28 cellular contexts compared by ENCODE assay signal in the genomic region with DNA sequence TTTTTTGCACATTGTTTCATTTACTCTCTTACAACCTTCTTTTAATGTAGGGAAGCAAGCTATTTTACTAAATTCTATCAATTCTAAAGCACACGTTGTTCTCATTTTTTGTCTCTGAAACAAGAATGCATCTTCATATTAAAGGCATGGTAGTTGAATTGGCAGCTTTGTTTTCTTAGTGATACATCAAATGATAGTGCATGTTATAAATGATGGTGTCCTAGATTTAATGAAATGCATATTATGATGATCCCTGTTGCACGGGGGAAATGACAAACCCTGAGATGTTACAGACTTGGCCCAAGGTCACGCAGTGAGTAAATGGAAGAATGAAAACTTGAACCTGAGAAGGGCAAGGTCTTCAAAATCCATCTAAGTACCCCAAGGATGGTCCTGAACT.
"Had no signal": no experiment of that assay in that cellular context is flagged by ENCODE, and none has a peak within 500 bp of the region (broad histone marks: within the 10 kb centered on the region; RNA-seq: fewer than 3 reads in every experiment).

No MANE protein-coding gene starts in this region.

- H3K4me1 ChIP-seq: foreskin keratinocyte, gastrocnemius medialis had no signal

- DNase-seq: activated B cell treated with CpG ODN at 0.5 μM for 24 hours; activated CD4-positive, alpha-beta T cell treated with anti-CD3 and anti-CD28 coated beads for 48 hours; activated CD4-positive, alpha-beta T cell treated with anti-CD3 and anti-CD28 coated beads, Interleukin-2, amount 50 U/mL, for 1 hour; activated CD4-positive, alpha-beta T cell treated with anti-CD3 and anti-CD28 coated beads, Interleukin-2, amount 50 U/mL, for 48 hours; activated CD8-positive, alpha-beta memory T cell treated with anti-CD3 and anti-CD28 coated beads for 24 hours; activated CD8-positive, alpha-beta T cell treated with anti-CD3 and anti-CD28 coated beads for 36 hours; activated effector memory CD4-positive, alpha-beta T cell treated with Interleukin-2 at 50 U/mL for 16 hours; activated gamma-delta T cell treated with Interleukin-2 at 50 U/mL for 16 hours; activated naive CD4-positive, alpha-beta T cell treated with anti-CD3 and anti-CD28 coated beads, Interleukin-2, amount 50 U/mL, for 16 hours; activated naive CD4-positive, alpha-beta T cell treated with Interleukin-2 at 50 U/mL for 16 hours; activated T-cell treated with anti-CD3 and anti-CD28 coated beads, Interleukin-2, amount 50 U/mL, for 4 hours; amniotic stem cell; anterior cingulate cortex; brain microvascular endothelial cell; cortex of kidney; dermis blood vessel endothelial cell; effector CD4-positive, alpha-beta T cell; effector memory CD8-positive, alpha-beta T cell; esophagus squamous epithelium; foreskin keratinocyte; gastrocnemius medialis; T-helper 1 cell; T-helper 17 cell; T1000; WERI-Rb-1 had no signal

- ATAC-seq: activated CD4-positive, CD25-positive, alpha-beta regulatory T cell treated with anti-CD3 and anti-CD28 coated beads, Interleukin-2, amount 50 U/mL, for 24 hours; activated CD8-positive, alpha-beta T cell treated with anti-CD3 and anti-CD28 coated beads for 36 hours; activated T-cell treated with anti-CD3 and anti-CD28 coated beads, Interleukin-2, amount 50 U/mL, for 4 hours; activated T-helper 17 cell treated with anti-CD3 and anti-CD28 coated beads, Interleukin-2, amount 50 U/mL, for 72 hours; effector memory CD8-positive, alpha-beta T cell; foreskin keratinocyte; gastrocnemius medialis; T-helper 17 cell had no signal

- H3K36me3 ChIP-seq: brain microvascular endothelial cell, esophagus squamous epithelium, gastrocnemius medialis, WERI-Rb-1 had no signal

- H3K27me3 ChIP-seq: brain microvascular endothelial cell, esophagus squamous epithelium, gastrocnemius medialis had no signal

- H3K4me3 ChIP-seq: esophagus squamous epithelium, gastrocnemius medialis had no signal

- H3K27ac ChIP-seq: brain microvascular endothelial cell, epithelial cell of prostate, foreskin keratinocyte, gastrocnemius medialis, WERI-Rb-1 had no signal
